Comparison of ENCODE assay signal across 8 cellular contexts in the genomic region with DNA sequence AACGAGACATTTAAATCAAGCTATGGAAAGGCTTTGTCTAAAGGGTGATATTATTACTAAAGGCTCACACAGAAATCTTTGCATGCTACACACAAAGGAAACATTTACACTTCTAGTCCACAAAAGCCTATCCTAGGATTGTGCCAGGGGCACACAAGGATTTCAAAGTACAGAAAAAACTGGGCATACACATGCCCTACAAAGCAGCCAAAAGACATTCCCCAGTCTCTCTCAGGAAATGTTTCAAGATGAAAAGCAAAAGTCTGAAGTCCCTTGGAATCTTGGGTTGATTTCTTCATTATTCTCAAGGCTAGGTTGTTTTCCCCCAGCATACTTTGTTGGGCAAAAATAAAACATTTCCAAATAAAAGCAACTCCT. TPM values are rescaled to one million over a fixed set of nuclear protein-coding genes. Genes with fewer than 3 reads are reported as not detected.
DNase-seq lines count a peak whose midpoint lies in the region; ATAC-seq and TF ChIP-seq lines count a peak whose summit lies in the region.

No MANE protein-coding gene starts in this region.

- H3K4me3 ChIP-seq in GM12875 (ENCODE audit: low read depth, low read length) (peak overlapping the region; percentile 90), SJSA1 (peak overlapping the region; percentile 76), fibroblast of pulmonary artery (replicated peaks; ENCODE audit: low read depth, low read length) (peak overlapping the region; percentile 97), psoas muscle (peak overlapping the region; percentile 93)

- H3K36me3 ChIP-seq in SJSA1 (peaks cover 18% of the 10 kb centered on the region), psoas muscle (ENCODE audit: insufficient read depth in 1 of 2, low read depth in 1 of 2) (no peaks in the 10 kb centered on the region)

- TF ChIP-seq CTCF in GM12875 (IDR thresholded peaks at IDR 0.05; ENCODE audit: borderline replicate concordance, insufficient read depth, low read depth, low read length) (no peak), fibroblast of pulmonary artery (IDR thresholded peaks at IDR 0.05; ENCODE audit: low read length, missing control alignments) (no peak), psoas muscle (IDR thresholded peaks at IDR 0.05) (no peak)

- no peak for DNase-seq in SJSA1 (ENCODE audit: low read depth in 1 of 2, low spot score in 2 of 2)
- DNase-seq in fibroblast of pulmonary artery (ENCODE audit: low read depth) = no peak
- no peak for DNase-seq in psoas muscle
- no peak for DNase-seq in stimulated activated CD8-positive, alpha-beta memory T cell treated with anti-CD3 and anti-CD28 coated beads, Interleukin-4, amount 100 ng/mL, for 48 hours
- DNase-seq in HT-29 (ENCODE audit: low spot score) = no peak
- DNase-seq in iPS-NIHi7 (ENCODE audit: extremely low spot score) = no peak

- no peaks in the 10 kb centered on the region for H3K27me3 ChIP-seq in SJSA1 (replicated peaks)
- no peaks in the 10 kb centered on the region for H3K27me3 ChIP-seq in psoas muscle (ENCODE audit: insufficient read depth in 3 of 3, low read length in 2 of 3)

- H3K4me1 ChIP-seq in SJSA1 (replicated peaks) = peaks cover 21% of the 10 kb centered on the region
- peaks cover 16% of the 10 kb centered on the region for H3K4me1 ChIP-seq in psoas muscle

- H3K27ac ChIP-seq in SJSA1 (peak overlapping the region; percentile 83), psoas muscle (peak overlapping the region; percentile 99)

- H3K9me3 ChIP-seq in SJSA1 (replicated peaks) = no peaks in the 10 kb centered on the region
- no peaks in the 10 kb centered on the region for H3K9me3 ChIP-seq in psoas muscle

- peak in 1 of 4 donors; percentile 15 for ATAC-seq in psoas muscle
- ATAC-seq in GM19397 (IDR thresholded peaks at IDR 0.05; ENCODE audit: unreplicated experiment) = no peak

- 0 to 4% (median 0%) methylated on average over 1 of the region's 1 CpG for WGBS in psoas muscle, 3 donors

- intact Hi-C loops in psoas muscle (cut with DNase I) = loop anchor here in 1 of 2 donors (2.0 kb wide), 1 partner anchor 30 kb away; no protein-coding TSS in a partner anchor

RNA-seq across cellular contexts. Expression of a gene that starts 1.7 kb away (rescaled TPM):
- 16.1 and 28.3 TPM in 2 replicates for total RNA-seq in SJSA1 (2014; rRNA removed; shearing (Covaris generic))
- total RNA-seq in psoas muscle = 100 to 1,000 TPM in 3 of 4 donors, 10 to 100 TPM in 1; 71.9 to 188 (median 141) TPM
- polyA plus RNA-seq in psoas muscle = 100 to 1,000 TPM in 1 of 3 donors, 10 to 100 TPM in 2; 65.0 to 127 (median 87.6) TPM
- 18.3 and 18.8 TPM in 2 replicates for total RNA-seq in HT-29 (2014; rRNA removed; shearing (Covaris generic))
